9 cellular contexts compared by ENCODE assay signal in genomic region chr2:31235504-31235902, GRCh38. TPM values are rescaled to one million over a fixed set of nuclear protein-coding genes. Genes with fewer than 3 reads are reported as not detected.
DNase-seq lines count a peak whose midpoint lies in the region; ATAC-seq and TF ChIP-seq lines count a peak whose summit lies in the region.
"Had no signal": no experiment of that assay in that cellular context is flagged by ENCODE, and none has a peak within 500 bp of the region (broad histone marks: within the 10 kb centered on the region; RNA-seq: fewer than 3 reads in every experiment).

No MANE protein-coding gene starts in this region.

- H3K27me3 ChIP-seq in SK-N-SH (ENCODE audit: insufficient read depth) (no peaks in the 10 kb centered on the region), psoas muscle (ENCODE audit: insufficient read depth in 3 of 3, low read length in 2 of 3) (peaks cover 0 to 10% (median 0%) of the 10 kb centered on the region in 3 donors)

- peaks cover 47% of the 10 kb centered on the region for H4K20me1 ChIP-seq in SK-N-SH (ENCODE audit: insufficient read depth)

- H3K79me2 ChIP-seq in SK-N-SH (ENCODE audit: insufficient read depth): peaks cover 46% of the 10 kb centered on the region

- no peak overlapping the region for H2AFZ ChIP-seq in SK-N-SH (ENCODE audit: low read depth)

- peak overlapping the region in 1 of 2 experiments; percentile 83; a peak in 2 of 4 replicates for H3K27ac ChIP-seq in SK-N-SH (ENCODE audit: low read depth in 2 of 2, low read length in 1 of 2)
- H3K27ac ChIP-seq in psoas muscle: no peak overlapping the region

- DNase-seq in EL (peak; percentile 86), SK-N-SH (no peak), epithelial cell of proximal tubule (ENCODE audit: low read depth) (peak; percentile 59), psoas muscle (no peak), occipital lobe (lab: John Stamatoyannopoulos, UW) (no peak), NK-92 (lab: John Stamatoyannopoulos, UW; ENCODE audit: unreplicated experiment) (no peak)
- DNase-seq: effector CD4-positive, alpha-beta T cell had no signal

- POLR2A ChIA-PET in SK-N-SH (lab: Yijun Ruan, JAX): no interaction called here

- H3K4me1 ChIP-seq in SK-N-SH (ENCODE audit: control insufficient read depth in 1 of 2, insufficient read depth in 2 of 2, low read depth in 1 of 2, low read length in 1 of 2) (peaks cover 20 to 52% of the 10 kb centered on the region in 2 experiments; a peak in 3 of 4 replicates), psoas muscle (peaks cover 33% of the 10 kb centered on the region)

- ATAC-seq in psoas muscle (no peak), GM18873 (IDR thresholded peaks at IDR 0.05; ENCODE audit: low FRiP score, unreplicated experiment) (no peak), GM19395 (IDR thresholded peaks at IDR 0.05; ENCODE audit: unreplicated experiment) (no peak)

- H3K36me3 ChIP-seq in SK-N-SH (replicated peaks in 1 of 2; ENCODE audit: control insufficient read depth in 1 of 2, insufficient read depth in 2 of 2, low read length in 1 of 2) (peaks cover 2 to 6% of the 10 kb centered on the region in 2 experiments), psoas muscle (ENCODE audit: insufficient read depth in 1 of 2, low read depth in 1 of 2) (no peaks in the 10 kb centered on the region)

- CTCF ChIA-PET in SK-N-SH (lab: Yijun Ruan, JAX): interaction anchor here (1.7 to 12.4 kb wide), 4 partner anchors 25 to 524 kb away, joined by 4 to 185 read pairs (median 17); no protein-coding TSS in a partner anchor

- 45% methylated on average over 4 of the region's 4 CpGs for WGBS in SK-N-SH (ENCODE audit: low lambda C conversion rate)
- WGBS in psoas muscle, 3 donors: 79 to 88% (median 84%) methylated on average over 4 of the region's 4 CpGs

- H3K9me3 ChIP-seq in SK-N-SH: no peaks in the 10 kb centered on the region
- H3K9me3 ChIP-seq in psoas muscle: no peaks in the 10 kb centered on the region

- TF ChIP-seq EP300 in SK-N-SH (IDR thresholded peaks at IDR 0.05; ENCODE audit: borderline replicate concordance in 1 of 2, low read depth in 1 of 2, low read length in 1 of 2): no peak

- H3K4me2 ChIP-seq in SK-N-SH: peak overlapping the region; percentile 95

- 0 out of 2 replicates have a peak, but pooled peaks have one; percentile 11 for TF ChIP-seq CTCF in SK-N-SH (IDR thresholded peaks at IDR 0.05)
- TF ChIP-seq CTCF in epithelial cell of proximal tubule (conservative IDR thresholded peaks at IDR 0.05; ENCODE audit: low read depth, low read length): no peak
- no peak for TF ChIP-seq CTCF in psoas muscle (IDR thresholded peaks at IDR 0.05)

- 0 out of 2 replicates have a peak overlapping the region, but pooled peaks have one; percentile 75 for H3K9ac ChIP-seq in SK-N-SH

- no peak for TF ChIP-seq RAD21 in SK-N-SH (IDR thresholded peaks at IDR 0.05; ENCODE audit: low read length)

- intact Hi-C loops in psoas muscle (cut with DNase I): loop anchor here in 1 of 2 donors (5.0 kb wide), 1 partner anchor 97 kb away; no protein-coding TSS in a partner anchor

- H3K4me3 ChIP-seq in SK-N-SH (ENCODE audit: low read depth in 2 of 2, low read length in 1 of 2) (peak overlapping the region; percentile 74 to 89), epithelial cell of proximal tubule (ENCODE audit: low read depth, low read length) (no peak overlapping the region), psoas muscle (peak overlapping the region; percentile 75)

- H3F3A ChIP-seq in SK-N-SH (replicated peaks; ENCODE audit: insufficient read depth): no peaks in the 10 kb centered on the region

- no peaks in the 10 kb centered on the region for H3K9me2 ChIP-seq in SK-N-SH

TF ChIP-seq in SK-N-SH, 30 proteins besides CTCF, POLR2A, EP300 and RAD21:
- TF ChIP-seq NFIC (IDR thresholded peaks at IDR 0.05; ENCODE audit: borderline replicate concordance): peak; percentile 70; the same call in 1 of the 2 replicates
- peak; percentile 90 for TF ChIP-seq FOSL2 (IDR thresholded peaks at IDR 0.05; ENCODE audit: borderline replicate concordance, low read depth)
- TF ChIP-seq MAX (IDR thresholded peaks at IDR 0.05; ENCODE audit: low read depth): 0 out of 2 replicates have a peak, but pooled peaks have one; percentile 23
- TF ChIP-seq, protein P1, sequence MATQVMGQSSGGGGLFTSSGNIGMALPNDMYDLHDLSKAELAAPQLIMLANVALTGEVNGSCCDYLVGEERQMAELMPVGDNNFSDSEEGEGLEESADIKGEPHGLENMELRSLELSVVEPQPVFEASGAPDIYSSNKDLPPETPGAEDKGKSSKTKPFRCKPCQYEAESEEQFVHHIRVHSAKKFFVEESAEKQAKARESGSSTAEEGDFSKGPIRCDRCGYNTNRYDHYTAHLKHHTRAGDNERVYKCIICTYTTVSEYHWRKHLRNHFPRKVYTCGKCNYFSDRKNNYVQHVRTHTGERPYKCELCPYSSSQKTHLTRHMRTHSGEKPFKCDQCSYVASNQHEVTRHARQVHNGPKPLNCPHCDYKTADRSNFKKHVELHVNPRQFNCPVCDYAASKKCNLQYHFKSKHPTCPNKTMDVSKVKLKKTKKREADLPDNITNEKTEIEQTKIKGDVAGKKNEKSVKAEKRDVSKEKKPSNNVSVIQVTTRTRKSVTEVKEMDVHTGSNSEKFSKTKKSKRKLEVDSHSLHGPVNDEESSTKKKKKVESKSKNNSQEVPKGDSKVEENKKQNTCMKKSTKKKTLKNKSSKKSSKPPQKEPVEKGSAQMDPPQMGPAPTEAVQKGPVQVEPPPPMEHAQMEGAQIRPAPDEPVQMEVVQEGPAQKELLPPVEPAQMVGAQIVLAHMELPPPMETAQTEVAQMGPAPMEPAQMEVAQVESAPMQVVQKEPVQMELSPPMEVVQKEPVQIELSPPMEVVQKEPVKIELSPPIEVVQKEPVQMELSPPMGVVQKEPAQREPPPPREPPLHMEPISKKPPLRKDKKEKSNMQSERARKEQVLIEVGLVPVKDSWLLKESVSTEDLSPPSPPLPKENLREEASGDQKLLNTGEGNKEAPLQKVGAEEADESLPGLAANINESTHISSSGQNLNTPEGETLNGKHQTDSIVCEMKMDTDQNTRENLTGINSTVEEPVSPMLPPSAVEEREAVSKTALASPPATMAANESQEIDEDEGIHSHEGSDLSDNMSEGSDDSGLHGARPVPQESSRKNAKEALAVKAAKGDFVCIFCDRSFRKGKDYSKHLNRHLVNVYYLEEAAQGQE (IDR thresholded peaks at IDR 0.05; ENCODE audit: low read depth, low read length): no peak
- TF ChIP-seq, protein P2, sequence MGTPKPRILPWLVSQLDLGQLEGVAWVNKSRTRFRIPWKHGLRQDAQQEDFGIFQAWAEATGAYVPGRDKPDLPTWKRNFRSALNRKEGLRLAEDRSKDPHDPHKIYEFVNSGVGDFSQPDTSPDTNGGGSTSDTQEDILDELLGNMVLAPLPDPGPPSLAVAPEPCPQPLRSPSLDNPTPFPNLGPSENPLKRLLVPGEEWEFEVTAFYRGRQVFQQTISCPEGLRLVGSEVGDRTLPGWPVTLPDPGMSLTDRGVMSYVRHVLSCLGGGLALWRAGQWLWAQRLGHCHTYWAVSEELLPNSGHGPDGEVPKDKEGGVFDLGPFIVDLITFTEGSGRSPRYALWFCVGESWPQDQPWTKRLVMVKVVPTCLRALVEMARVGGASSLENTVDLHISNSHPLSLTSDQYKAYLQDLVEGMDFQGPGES (IDR thresholded peaks at IDR 0.05; ENCODE audit: low read depth, low read length): no peak
- TF ChIP-seq YY1 (IDR thresholded peaks at IDR 0.05; ENCODE audit: low read depth): peak; percentile 36; the same call in 1 of the 2 replicates
- peak; percentile 37; the same call in 1 of the 2 replicates for TF ChIP-seq TCF12 (IDR thresholded peaks at IDR 0.05)
- no peak for TF ChIP-seq NRF1 (IDR thresholded peaks at IDR 0.05; ENCODE audit: low read depth, low read length)
- TF ChIP-seq JUND (IDR thresholded peaks at IDR 0.05): peak; percentile 82

RNA-seq across cellular contexts. Expression of gene EHD3, which starts 1.6 kb away (rescaled TPM):
- polyA plus RNA-seq in SK-N-SH (2012; rRNA removed) (45.3 and 45.4 TPM in 2 replicates), psoas muscle (1 to 10 TPM in 2 of 3 donors, under 1 TPM in 1; 0.73 to 5.2 (median 1.3) TPM)
- polyA plus RNA-seq in SK-N-SH (2012; cell fraction: cytosol; rRNA removed): 23.3 and 36.2 TPM in 2 replicates
- 23.2 and 27.0 TPM in 2 replicates for polyA plus RNA-seq in SK-N-SH (2012; cell fraction: nucleus; rRNA removed)
- total RNA-seq in epithelial cell of proximal tubule (4.6 and 5.0 TPM in 2 replicates), psoas muscle (1 to 10 TPM; 1.5 to 2.9 (median 2.0) TPM), occipital lobe (7.5 TPM)

RNA-seq across cellular contexts. Expression of gene CAPN14, which starts 18.2 kb away (rescaled TPM):
- polyA plus RNA-seq in SK-N-SH (2012; rRNA removed) (0.08 and 0.11 TPM in 2 replicates), psoas muscle (under 1 TPM; 0.01 to 0.04 (median 0.03) TPM)
- polyA plus RNA-seq in SK-N-SH (2012; cell fraction: cytosol; rRNA removed): 0.08 and 0.12 TPM in 2 replicates
- polyA plus RNA-seq in SK-N-SH (2012; cell fraction: nucleus; rRNA removed): 0.20 and 0.25 TPM in 2 replicates
- total RNA-seq in epithelial cell of proximal tubule (0.14 and 0.46 TPM in 2 replicates), psoas muscle (under 1 TPM in 1 of 4 donors, not detected in 3; 0.13 TPM), occipital lobe (1.4 TPM)

Comparison
In these comparisons a context has a peak if more than half of its experiments do, and no peak if none do; other contexts are left out.
1. DNase-seq: peak in EL (single experiment) and epithelial cell of proximal tubule (single experiment); none in SK-N-SH (single experiment), psoas muscle (0 of 2), occipital lobe (single experiment) and NK-92 (single experiment).